Comparison of ENCODE assay signal across 9 cellular contexts in the genomic region with DNA sequence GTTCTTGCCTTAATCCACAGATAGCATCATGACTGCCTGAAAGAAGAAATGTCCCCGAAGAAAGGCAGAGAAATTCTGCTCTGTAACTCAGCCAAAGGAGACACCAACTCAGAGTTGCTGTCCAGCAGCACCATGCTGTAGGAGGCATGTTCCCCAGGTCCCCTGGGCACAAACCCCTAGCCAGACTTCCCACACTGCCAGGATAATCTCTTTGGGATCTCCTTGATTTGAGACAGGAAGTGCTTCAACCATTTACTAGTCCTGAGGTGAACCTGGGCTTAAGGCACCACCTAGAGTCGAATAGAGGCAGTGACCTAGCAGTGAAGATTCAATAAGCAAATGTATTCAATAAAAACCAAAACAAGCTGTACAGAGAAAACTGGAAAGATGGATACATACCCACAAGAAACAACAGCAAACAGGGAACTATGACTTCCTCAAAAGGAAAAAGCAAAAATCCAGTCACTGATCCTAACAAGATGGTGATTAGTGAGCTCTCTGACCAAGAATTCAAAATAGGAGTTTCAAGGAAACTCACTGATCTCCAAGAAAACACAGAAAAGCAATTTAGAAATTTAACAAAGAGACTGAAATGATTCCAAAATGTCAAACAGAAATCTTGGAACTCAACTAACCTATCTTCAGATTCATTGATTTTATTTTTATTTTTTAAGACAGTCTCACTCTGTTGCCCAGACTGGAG. TPM values are rescaled to one million over a fixed set of nuclear protein-coding genes. Genes with fewer than 3 reads are reported as not detected.
DNase-seq lines count a peak whose midpoint lies in the region; ATAC-seq, FAIRE-seq and TF ChIP-seq lines count a peak whose summit lies in the region.
"Had no signal": no experiment of that assay in that cellular context is flagged by ENCODE, and none has a peak within 500 bp of the region (broad histone marks: within the 10 kb centered on the region; RNA-seq: fewer than 3 reads in every experiment).

No MANE protein-coding gene starts in this region.

- WGBS in spleen, 5 donors: 31 to 41% (median 38%) methylated on average over 2 of the region's 2 CpGs

- no peak overlapping the region for H3K4me3 Mint-ChIP-seq in WTC11
- H3K4me3 Mint-ChIP-seq: brain had no signal

- no peaks in the 10 kb centered on the region for H3K4me1 Mint-ChIP-seq in WTC11
- H3K4me1 Mint-ChIP-seq: brain had no signal

- no peak overlapping the region for H3K27ac Mint-ChIP-seq in WTC11
- H3K27ac Mint-ChIP-seq: brain had no signal

- H2AFZ ChIP-seq in endothelial cell of umbilical vein (ENCODE audit: low read depth, low read length): no peak overlapping the region

- no peaks in the 10 kb centered on the region for H4K20me1 ChIP-seq in endothelial cell of umbilical vein (replicated peaks; ENCODE audit: control insufficient read depth, extremely low read depth, insufficient read depth, low read length)

- FAIRE-seq in endothelial cell of umbilical vein (lab: Jason Lieb, UNC): peak; percentile 18

- CTCF ChIA-PET in WTC11 (lab: Charles Lee): interaction anchor here (0.6 to 1.9 kb wide), 20 partner anchors 8 to 360 kb away, joined by 3 to 19 read pairs (median 4); partner anchors contain the start of genes LPO, MRPS23 and RNF43
- CTCF ChIA-PET in endothelial cell of umbilical vein (lab: Charles Lee): interaction anchor here (0.7 to 1.0 kb wide), 2 partner anchors 51 to 317 kb away, joined by 3 read pairs; no protein-coding TSS in a partner anchor

- TF ChIP-seq POLR2A in endothelial cell of umbilical vein (IDR thresholded peaks at IDR 0.05; ENCODE audit: low read depth, low read length) (no peak), spleen (IDR thresholded peaks at IDR 0.05) (no peak)

- H3K4me3 ChIP-seq in endothelial cell of umbilical vein (replicated peaks in 1 of 3; ENCODE audit: insufficient read depth in 1 of 3, low read depth in 1 of 3, low read length in 3 of 3) (no peak overlapping the region), spleen (no peak overlapping the region)

- H3K27me3 ChIP-seq in endothelial cell of umbilical vein (ENCODE audit: control insufficient read depth in 2 of 2, insufficient read depth in 2 of 2, low read length in 2 of 2) (no peaks in the 10 kb centered on the region), spleen (replicated peaks in 1 of 7) (peaks cover 0 to 22% (median 8%) of the 10 kb centered on the region in 7 donors)

- H3K9me1 ChIP-seq in endothelial cell of umbilical vein (replicated peaks; ENCODE audit: control insufficient read depth, extremely low read depth, insufficient read depth, low read length): no peaks in the 10 kb centered on the region

- dilution Hi-C loops in endothelial cell of umbilical vein (cut with MboI; ENCODE audit: extremely low pct_ligation_motif_present, low sequenced_read_pairs): no loop called here

- POLR2A ChIA-PET in WTC11 (lab: Charles Lee): interaction anchor here (0.6 kb wide), 1 partner anchor 176 kb away, joined by 5 read pairs; no protein-coding TSS in a partner anchor
- POLR2A ChIA-PET in endothelial cell of umbilical vein (lab: Charles Lee): no interaction called here

- no peaks in the 10 kb centered on the region for H3K36me3 Mint-ChIP-seq in WTC11
- H3K36me3 Mint-ChIP-seq: brain had no signal

- peak; percentile 40 for TF ChIP-seq CTCF in WTC11 (IDR thresholded peaks at IDR 0.05)
- TF ChIP-seq CTCF in endothelial cell of umbilical vein (IDR thresholded peaks at IDR 0.05; ENCODE audit: extremely low read depth in 1 of 2, insufficient read depth in 1 of 2, low read depth in 1 of 2, low read length in 2 of 2): peak in 1 of 2 donors; percentile 11
- peak; percentile 31 to 72 (median 55) for TF ChIP-seq CTCF in spleen (IDR thresholded peaks at IDR 0.05 in 8 of 11, conservative IDR thresholded peaks at IDR 0.05 in 3 of 11)

- no peak overlapping the region for H3K9ac ChIP-seq in endothelial cell of umbilical vein (replicated peaks; ENCODE audit: extremely low read depth, insufficient read depth, low read length)

- H3K27ac ChIP-seq in endothelial cell of umbilical vein (ENCODE audit: insufficient read depth, low read depth, low read length) (no peak overlapping the region), spleen (peak overlapping the region in 2 of 8 donors; percentile 16 to 82)

- BruUV-seq in endothelial cell of umbilical vein (replicated peaks; lab: Mats Ljungman, UMichigan): no TSS peak

- DNase-seq in activated CD4-positive, CD25-positive, alpha-beta regulatory T cell treated with anti-CD3 and anti-CD28 coated beads, Interleukin-2, amount 50 U/mL, for 16 hours (ENCODE audit: low read depth, low spot score): peak; percentile 17
- DNase-seq in activated CD4-positive, CD25-positive, alpha-beta regulatory T cell (lab: John Stamatoyannopoulos, UW): no peak
- peak; percentile 26 for DNase-seq in NCI-H1436 (lab: John Stamatoyannopoulos, UW)
- peak; percentile 46 for DNase-seq in WTC11 (ENCODE audit: low spot score)
- no peak for DNase-seq in endothelial cell of umbilical vein (ENCODE audit: low read depth, low spot score)
- no peak for DNase-seq in spleen
- DNase-seq in middle frontal gyrus (ENCODE audit: extremely low spot score, low spot score): no peak

- ATAC-seq in WTC11 (peak; percentile 98), HG03521 (IDR thresholded peaks at IDR 0.05; ENCODE audit: unreplicated experiment) (no peak)

- no peak overlapping the region for H3K4me2 ChIP-seq in endothelial cell of umbilical vein (ENCODE audit: insufficient read depth, low read length)

- H3K4me1 ChIP-seq in endothelial cell of umbilical vein (ENCODE audit: control insufficient read depth, extremely low read depth, insufficient read depth, low read length) (no peaks in the 10 kb centered on the region), spleen (peaks cover 0 to 27% (median 5%) of the 10 kb centered on the region in 6 donors)

- intact Hi-C loops in endothelial cell of umbilical vein (cut with micrococcal nuclease) (no loop called here), spleen (cut with DNase I; ENCODE audit: low total_unique reads) (loop anchor here (5.0 kb wide), 1 partner anchor 50 kb away; no protein-coding TSS in a partner anchor)

- no peaks in the 10 kb centered on the region for H3K79me2 ChIP-seq in endothelial cell of umbilical vein (ENCODE audit: control insufficient read depth, insufficient read depth, low read length)

- no peaks in the 10 kb centered on the region for H3K9me3 ChIP-seq in endothelial cell of umbilical vein (replicated peaks; ENCODE audit: control insufficient read depth, insufficient read depth, low read length)
- H3K9me3 ChIP-seq in spleen: no peaks in the 10 kb centered on the region

- peaks cover 27% of the 10 kb centered on the region for H3K27me3 Mint-ChIP-seq in WTC11 (ENCODE audit: low read depth)

- no peaks in the 10 kb centered on the region for H3K36me3 ChIP-seq in endothelial cell of umbilical vein (ENCODE audit: control insufficient read depth in 2 of 2, extremely low read depth in 1 of 2, insufficient read depth in 2 of 2, low read length in 2 of 2)
- no peaks in the 10 kb centered on the region for H3K36me3 ChIP-seq in spleen

- H3K9me3 Mint-ChIP-seq in WTC11: peaks cover 3% of the 10 kb centered on the region; the same call in 1 of the 2 replicates

RNA-seq across cellular contexts. Expression of gene OR4D2, which starts 5.7 kb away (rescaled TPM):
- total RNA-seq in WTC11 (2021) (not detected in 3 replicates), endothelial cell of umbilical vein (not detected in 2 replicates), spleen (not detected)
- polyA plus RNA-seq in endothelial cell of umbilical vein (not detected in 2 replicates), spleen (not detected)
- not detected in 2 replicates for polyA plus RNA-seq in endothelial cell of umbilical vein (2011; cell fraction: cytosol; rRNA removed)
- not detected in 2 replicates for polyA plus RNA-seq in endothelial cell of umbilical vein (2011; cell fraction: nucleus; rRNA removed)
- polyA plus RNA-seq in endothelial cell of umbilical vein (2012): not detected in 2 replicates
- polyA minus RNA-seq in endothelial cell of umbilical vein: not detected in 2 replicates
- not detected for polyA minus RNA-seq in endothelial cell of umbilical vein (2011; cell fraction: cytosol; rRNA and poly(A)+ RNA removed)
- not detected in 2 replicates for polyA minus RNA-seq in endothelial cell of umbilical vein (2011; cell fraction: nucleus; rRNA and poly(A)+ RNA removed)

RNA-seq across cellular contexts. Expression of gene EPX, which starts 20.0 kb away (rescaled TPM):
- not detected in 3 replicates for total RNA-seq in WTC11 (2021)
- not detected in 2 replicates for total RNA-seq in endothelial cell of umbilical vein
- polyA plus RNA-seq in endothelial cell of umbilical vein: not detected in 2 replicates
- not detected in 2 replicates for polyA plus RNA-seq in endothelial cell of umbilical vein (2011; cell fraction: cytosol; rRNA removed)
- not detected in 2 replicates for polyA plus RNA-seq in endothelial cell of umbilical vein (2011; cell fraction: nucleus; rRNA removed)
- polyA plus RNA-seq in endothelial cell of umbilical vein (2012): 0.07 TPM in 1 of 2 replicates, not detected in the other
- not detected in 2 replicates for polyA minus RNA-seq in endothelial cell of umbilical vein
- polyA minus RNA-seq in endothelial cell of umbilical vein (2011; cell fraction: cytosol; rRNA and poly(A)+ RNA removed): not detected
- not detected in 2 replicates for polyA minus RNA-seq in endothelial cell of umbilical vein (2011; cell fraction: nucleus; rRNA and poly(A)+ RNA removed)
- total RNA-seq in spleen: 1 to 10 TPM in 5 of 7 donors, under 1 TPM in 1, not detected in 1; 0.86 to 3.9 (median 2.4) TPM
- under 1 TPM; 0.24 to 0.41 (median 0.26) TPM for polyA plus RNA-seq in spleen

RNA-seq across cellular contexts. Expression of gene OR4D1, which starts 24.3 kb away (rescaled TPM):
- 0.17 to 0.41 TPM (median 0.39 TPM) in 3 replicates for total RNA-seq in WTC11 (2021)
- not detected in 2 replicates for total RNA-seq in endothelial cell of umbilical vein
- polyA plus RNA-seq in endothelial cell of umbilical vein: not detected in 2 replicates
- not detected in 2 replicates for polyA plus RNA-seq in endothelial cell of umbilical vein (2011; cell fraction: cytosol; rRNA removed)
- not detected in 2 replicates for polyA plus RNA-seq in endothelial cell of umbilical vein (2011; cell fraction: nucleus; rRNA removed)
- not detected in 2 replicates for polyA plus RNA-seq in endothelial cell of umbilical vein (2012)
- not detected in 2 replicates for polyA minus RNA-seq in endothelial cell of umbilical vein
- not detected for polyA minus RNA-seq in endothelial cell of umbilical vein (2011; cell fraction: cytosol; rRNA and poly(A)+ RNA removed)
- polyA minus RNA-seq in endothelial cell of umbilical vein (2011; cell fraction: nucleus; rRNA and poly(A)+ RNA removed): not detected in 2 replicates
- total RNA-seq in spleen: under 1 TPM in 6 of 7 donors, not detected in 1; 0.09 to 0.46 (median 0.27) TPM
- polyA plus RNA-seq in spleen: under 1 TPM; 0.13 to 0.23 (median 0.19) TPM

RNA-seq across cellular contexts. Expression of gene MKS1, which starts 46.5 kb away (rescaled TPM):
- total RNA-seq in WTC11 (2021) (18.6 to 24.2 TPM (median 18.9 TPM) in 3 replicates), endothelial cell of umbilical vein (12.2 and 16.3 TPM in 2 replicates), spleen (10 to 100 TPM; 11.5 to 17.1 (median 13.7) TPM)
- polyA plus RNA-seq in endothelial cell of umbilical vein (13.2 TPM in 2 replicates), spleen (10 to 100 TPM in 1 of 3 donors, 1 to 10 TPM in 2; 8.1 to 10.4 (median 9.5) TPM)
- 12.1 and 14.6 TPM in 2 replicates for polyA plus RNA-seq in endothelial cell of umbilical vein (2011; cell fraction: cytosol; rRNA removed)
- 38.6 and 41.0 TPM in 2 replicates for polyA plus RNA-seq in endothelial cell of umbilical vein (2011; cell fraction: nucleus; rRNA removed)
- polyA plus RNA-seq in endothelial cell of umbilical vein (2012): 12.2 and 12.3 TPM in 2 replicates
- polyA minus RNA-seq in endothelial cell of umbilical vein: 10.8 and 16.5 TPM in 2 replicates
- polyA minus RNA-seq in endothelial cell of umbilical vein (2011; cell fraction: cytosol; rRNA and poly(A)+ RNA removed): 7.1 TPM
- polyA minus RNA-seq in endothelial cell of umbilical vein (2011; cell fraction: nucleus; rRNA and poly(A)+ RNA removed): 10.9 and 12.4 TPM in 2 replicates

Comparison
In these comparisons a context has a peak if more than half of its experiments do, and no peak if none do; other contexts are left out.
1. DNase-seq: peak in activated CD4-positive, CD25-positive, alpha-beta regulatory T cell treated with anti-CD3 and anti-CD28 coated beads, Interleukin-2, amount 50 U/mL, for 16 hours (single experiment), NCI-H1436 (single experiment) and WTC11 (single experiment); none in activated CD4-positive, CD25-positive, alpha-beta regulatory T cell (0 of 4), endothelial cell of umbilical vein (single experiment), spleen (single experiment) and middle frontal gyrus (single experiment).